Comparison of ENCODE assay signal across 1 cellular context in the genomic region with DNA sequence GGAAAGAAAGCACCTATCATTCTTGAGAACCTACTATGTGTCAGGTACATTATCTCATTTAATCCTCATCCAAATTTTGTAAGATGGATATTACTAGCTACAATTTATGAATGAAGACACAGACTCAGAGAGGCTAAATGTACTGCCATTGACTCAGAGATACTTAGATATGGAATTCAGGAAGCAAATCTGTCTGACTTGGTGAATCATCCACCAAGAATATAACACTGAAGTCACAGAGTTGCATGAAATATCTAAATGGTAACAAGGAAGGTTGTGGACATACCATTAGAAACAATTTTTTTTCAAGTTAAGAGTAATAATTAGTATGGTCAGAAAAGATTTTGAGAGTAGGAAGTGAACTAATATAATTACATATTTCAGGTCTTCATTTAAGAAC.
TF ChIP-seq lines count a peak whose summit lies in the region.

No MANE protein-coding gene starts in this region.

TF ChIP-seq in K562, 482 proteins besides CTCF, POLR2A, EP300 and RAD21:
- TF ChIP-seq, protein P1, sequence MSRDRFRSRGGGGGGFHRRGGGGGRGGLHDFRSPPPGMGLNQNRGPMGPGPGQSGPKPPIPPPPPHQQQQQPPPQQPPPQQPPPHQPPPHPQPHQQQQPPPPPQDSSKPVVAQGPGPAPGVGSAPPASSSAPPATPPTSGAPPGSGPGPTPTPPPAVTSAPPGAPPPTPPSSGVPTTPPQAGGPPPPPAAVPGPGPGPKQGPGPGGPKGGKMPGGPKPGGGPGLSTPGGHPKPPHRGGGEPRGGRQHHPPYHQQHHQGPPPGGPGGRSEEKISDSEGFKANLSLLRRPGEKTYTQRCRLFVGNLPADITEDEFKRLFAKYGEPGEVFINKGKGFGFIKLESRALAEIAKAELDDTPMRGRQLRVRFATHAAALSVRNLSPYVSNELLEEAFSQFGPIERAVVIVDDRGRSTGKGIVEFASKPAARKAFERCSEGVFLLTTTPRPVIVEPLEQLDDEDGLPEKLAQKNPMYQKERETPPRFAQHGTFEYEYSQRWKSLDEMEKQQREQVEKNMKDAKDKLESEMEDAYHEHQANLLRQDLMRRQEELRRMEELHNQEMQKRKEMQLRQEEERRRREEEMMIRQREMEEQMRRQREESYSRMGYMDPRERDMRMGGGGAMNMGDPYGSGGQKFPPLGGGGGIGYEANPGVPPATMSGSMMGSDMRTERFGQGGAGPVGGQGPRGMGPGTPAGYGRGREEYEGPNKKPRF (IDR thresholded peaks at IDR 0.05; ENCODE audit: low read depth, low read length), result no peak
- no peak for TF ChIP-seq ZFP36 (IDR thresholded peaks at IDR 0.05; ENCODE audit: low read depth, low read length, partially characterized antibody)
- peak; percentile 65 for TF ChIP-seq FOSL1 (tag; conservative IDR thresholded peaks at IDR 0.05)
- peak; percentile 25; the same call in 1 of the 2 replicates for TF ChIP-seq MEF2A (IDR thresholded peaks at IDR 0.05; ENCODE audit: control insufficient read depth, low read depth, low read length)
